Comparison of ENCODE assay signal across 21 cellular contexts in genomic region chr19:58319241-58319640, GRCh38.
"Had no signal": no experiment of that assay in that cellular context is flagged by ENCODE, and none has a peak within 500 bp of the region (broad histone marks: within the 10 kb centered on the region; RNA-seq: fewer than 3 reads in every experiment).

No MANE protein-coding gene starts in this region.

- H3K4me2 ChIP-seq: neural progenitor cell, smooth muscle cell had no signal

- H3K4me3 ChIP-seq: dorsolateral prefrontal cortex, heart left ventricle, neural progenitor cell, pancreas, smooth muscle cell, tibial artery, upper lobe of left lung, uterus had no signal

- H3K9me3 ChIP-seq: heart left ventricle, pancreas, tibial artery, upper lobe of left lung, uterus had no signal

- H2AFZ ChIP-seq: neural progenitor cell had no signal

- H3K4me1 ChIP-seq: heart left ventricle, neural progenitor cell, pancreas, tibial artery, upper lobe of left lung, uterus had no signal

- DNase-seq: cortex of kidney; effector CD8-positive, alpha-beta T cell; foreskin melanocyte; heart left ventricle; hippocampal formation; occipital lobe; pancreas; right cardiac atrium; stimulated activated CD4-positive, alpha-beta T cell treated with anti-CD3 and anti-CD28 coated beads, Interleukin-2, amount 100 ng/mL, for 48 hours; stimulated activated naive CD4-positive, alpha-beta T cell treated with Interleukin-2 at 50 U/mL for 16 hours; tibial artery; upper lobe of left lung; uterus had no signal

- H3K27ac ChIP-seq: heart left ventricle, neural progenitor cell, pancreas, tibial artery, upper lobe of left lung, uterus had no signal

- H3K36me3 ChIP-seq: neural progenitor cell, pancreas, uterus had no signal

- H3K27me3 ChIP-seq: dorsolateral prefrontal cortex, heart left ventricle, neural progenitor cell, pancreas, tibial artery, upper lobe of left lung, uterus had no signal

- H3K9me3 Mint-ChIP-seq: natural killer cell treated with Interleukin-12 subunit alpha and Interleukin-12 subunit beta and Interleukin-15 and Interleukin-18, amount 100 ng/mL, for 72 hours; neural progenitor cell had no signal

- H3K9ac ChIP-seq: neural progenitor cell had no signal

- H3K27ac Mint-ChIP-seq: mesothelial cell of epicardium; natural killer cell treated with Interleukin-12 subunit alpha and Interleukin-12 subunit beta and Interleukin-15 and Interleukin-18, amount 100 ng/mL, for 72 hours; neural progenitor cell; progenitor cell of endocrine pancreas had no signal

- H3K4me1 Mint-ChIP-seq: mesothelial cell of epicardium, neural progenitor cell had no signal

- ATAC-seq: heart left ventricle, left lobe of liver, pancreas, right cardiac atrium had no signal

- H3K27me3 Mint-ChIP-seq: natural killer cell treated with Interleukin-12 subunit alpha and Interleukin-12 subunit beta and Interleukin-15 and Interleukin-18, amount 100 ng/mL, for 72 hours; progenitor cell of endocrine pancreas had no signal

- FAIRE-seq: islet of Langerhans, pancreas had no signal

- H3K4me3 Mint-ChIP-seq: mesothelial cell of epicardium; natural killer cell treated with Interleukin-12 subunit alpha and Interleukin-12 subunit beta and Interleukin-15 and Interleukin-18, amount 100 ng/mL, for 72 hours; neural progenitor cell had no signal
